ENCODE assay signal across 1 cellular context in the genomic region with DNA sequence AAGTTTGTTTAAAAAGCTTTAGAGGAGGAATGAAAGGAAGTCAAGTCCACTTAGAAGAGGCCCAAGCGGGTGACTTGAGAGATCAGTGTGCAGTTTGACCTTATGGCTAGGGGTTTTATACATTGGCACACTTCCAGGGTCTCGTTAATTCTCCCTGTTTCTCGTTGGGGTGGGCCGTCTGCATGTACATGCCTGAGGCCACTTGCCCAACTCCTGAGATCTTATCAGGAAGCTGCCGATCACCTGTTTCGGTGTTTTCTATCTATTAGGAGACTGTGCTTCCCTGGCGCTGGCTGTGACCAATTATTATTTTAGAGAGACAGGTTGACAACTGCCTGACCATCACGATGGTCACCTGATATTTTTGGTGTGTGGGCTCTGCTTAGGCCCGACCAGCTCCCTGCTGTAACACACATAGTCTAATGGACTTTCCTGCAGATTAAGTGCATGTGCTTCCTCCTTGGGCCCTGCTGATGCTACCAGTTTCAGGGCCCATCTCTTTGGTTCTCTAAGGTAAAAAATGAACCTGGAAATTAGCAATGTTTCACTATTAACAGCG.
TF ChIP-seq lines count a peak whose summit lies in the region.

No MANE protein-coding gene starts in this region.

TF ChIP-seq in GM12878, 131 proteins besides CTCF, POLR2A, EP300 and RAD21 (continues in another document):
- TF ChIP-seq, protein P1, sequence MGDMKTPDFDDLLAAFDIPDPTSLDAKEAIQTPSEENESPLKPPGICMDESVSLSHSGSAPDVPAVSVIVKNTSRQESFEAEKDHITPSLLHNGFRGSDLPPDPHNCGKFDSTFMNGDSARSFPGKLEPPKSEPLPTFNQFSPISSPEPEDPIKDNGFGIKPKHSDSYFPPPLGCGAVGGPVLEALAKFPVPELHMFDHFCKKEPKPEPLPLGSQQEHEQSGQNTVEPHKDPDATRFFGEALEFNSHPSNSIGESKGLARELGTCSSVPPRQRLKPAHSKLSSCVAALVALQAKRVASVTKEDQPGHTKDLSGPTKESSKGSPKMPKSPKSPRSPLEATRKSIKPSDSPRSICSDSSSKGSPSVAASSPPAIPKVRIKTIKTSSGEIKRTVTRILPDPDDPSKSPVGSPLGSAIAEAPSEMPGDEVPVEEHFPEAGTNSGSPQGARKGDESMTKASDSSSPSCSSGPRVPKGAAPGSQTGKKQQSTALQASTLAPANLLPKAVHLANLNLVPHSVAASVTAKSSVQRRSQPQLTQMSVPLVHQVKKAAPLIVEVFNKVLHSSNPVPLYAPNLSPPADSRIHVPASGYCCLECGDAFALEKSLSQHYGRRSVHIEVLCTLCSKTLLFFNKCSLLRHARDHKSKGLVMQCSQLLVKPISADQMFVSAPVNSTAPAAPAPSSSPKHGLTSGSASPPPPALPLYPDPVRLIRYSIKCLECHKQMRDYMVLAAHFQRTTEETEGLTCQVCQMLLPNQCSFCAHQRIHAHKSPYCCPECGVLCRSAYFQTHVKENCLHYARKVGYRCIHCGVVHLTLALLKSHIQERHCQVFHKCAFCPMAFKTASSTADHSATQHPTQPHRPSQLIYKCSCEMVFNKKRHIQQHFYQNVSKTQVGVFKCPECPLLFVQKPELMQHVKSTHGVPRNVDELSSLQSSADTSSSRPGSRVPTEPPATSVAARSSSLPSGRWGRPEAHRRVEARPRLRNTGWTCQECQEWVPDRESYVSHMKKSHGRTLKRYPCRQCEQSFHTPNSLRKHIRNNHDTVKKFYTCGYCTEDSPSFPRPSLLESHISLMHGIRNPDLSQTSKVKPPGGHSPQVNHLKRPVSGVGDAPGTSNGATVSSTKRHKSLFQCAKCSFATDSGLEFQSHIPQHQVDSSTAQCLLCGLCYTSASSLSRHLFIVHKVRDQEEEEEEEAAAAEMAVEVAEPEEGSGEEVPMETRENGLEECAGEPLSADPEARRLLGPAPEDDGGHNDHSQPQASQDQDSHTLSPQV (IDR thresholded peaks at IDR 0.05): no peak
- TF ChIP-seq POLR2AphosphoS2 (IDR thresholded peaks at IDR 0.05; ENCODE audit: low read depth, low read length) (no peak), TARDBP (IDR thresholded peaks at IDR 0.05; ENCODE audit: borderline replicate concordance) (no peak), CBX5 (IDR thresholded peaks at IDR 0.05; ENCODE audit: low read depth) (no peak), JUNB (IDR thresholded peaks at IDR 0.05) (no peak), NR2C1 (IDR thresholded peaks at IDR 0.05) (no peak), NFXL1 (IDR thresholded peaks at IDR 0.05; ENCODE audit: borderline replicate concordance) (no peak), LARP7 (IDR thresholded peaks at IDR 0.05) (peak; percentile 20; the same call in 1 of the 2 replicates), BHLHE40 (IDR thresholded peaks at IDR 0.05; ENCODE audit: borderline replicate concordance in 1 of 2, low read depth in 2 of 2, low read length in 1 of 2) (no peak), TCF3 (IDR thresholded peaks at IDR 0.05; ENCODE audit: borderline replicate concordance, insufficient read depth, low read depth, low read length) (no peak), POU2F2 (IDR thresholded peaks at IDR 0.05; ENCODE audit: borderline replicate concordance, low read depth, low read length) (no peak; the same call in 2 of the 3 replicates), MEF2A (IDR thresholded peaks at IDR 0.05; ENCODE audit: insufficient read depth, low read depth, low read length) (no peak), NFYA (IDR thresholded peaks at IDR 0.05; ENCODE audit: borderline replicate concordance, low read depth, low read length) (no peak), RUNX3 (IDR thresholded peaks at IDR 0.05; ENCODE audit: low read length) (no peak), NBN (IDR thresholded peaks at IDR 0.05) (no peak), SMARCA5 (IDR thresholded peaks at IDR 0.05) (peak; percentile 72; the same call in 1 of the 2 replicates), SREBF1 (IDR thresholded peaks at IDR 0.05; ENCODE audit: low read length) (no peak), SREBF2 (IDR thresholded peaks at IDR 0.05; ENCODE audit: low read length) (no peak), GABPA (IDR thresholded peaks at IDR 0.05; ENCODE audit: low read depth) (no peak), CHD2 (IDR thresholded peaks at IDR 0.05; ENCODE audit: borderline replicate concordance, low read depth, low read length) (no peak), BACH1 (IDR thresholded peaks at IDR 0.05; ENCODE audit: borderline replicate concordance) (no peak), NR2F1 (conservative IDR thresholded peaks at IDR 0.05) (peak; percentile 77), HDAC6 (IDR thresholded peaks at IDR 0.05; ENCODE audit: unreplicated experiment) (no peak), DPF2 (IDR thresholded peaks at IDR 0.05) (no peak), SMC3 (IDR thresholded peaks at IDR 0.05; ENCODE audit: borderline replicate concordance, low read length) (no peak; the same call in 1 of the 2 replicates), BRCA1 (IDR thresholded peaks at IDR 0.05; ENCODE audit: low read depth, low read length) (no peak), GATAD2B (conservative IDR thresholded peaks at IDR 0.05; ENCODE audit: low read depth) (peak; percentile 18; the same call in 1 of the 2 replicates), CBFB (IDR thresholded peaks at IDR 0.05; ENCODE audit: low read depth) (no peak), ZBED1 (IDR thresholded peaks at IDR 0.05; ENCODE audit: borderline replicate concordance) (no peak), IKZF1 (conservative IDR thresholded peaks at IDR 0.05) (no peak), CREM (IDR thresholded peaks at IDR 0.05; ENCODE audit: low read depth) (no peak), HCFC1 (IDR thresholded peaks at IDR 0.05; ENCODE audit: low read length) (no peak)
- TF ChIP-seq, protein P2, sequence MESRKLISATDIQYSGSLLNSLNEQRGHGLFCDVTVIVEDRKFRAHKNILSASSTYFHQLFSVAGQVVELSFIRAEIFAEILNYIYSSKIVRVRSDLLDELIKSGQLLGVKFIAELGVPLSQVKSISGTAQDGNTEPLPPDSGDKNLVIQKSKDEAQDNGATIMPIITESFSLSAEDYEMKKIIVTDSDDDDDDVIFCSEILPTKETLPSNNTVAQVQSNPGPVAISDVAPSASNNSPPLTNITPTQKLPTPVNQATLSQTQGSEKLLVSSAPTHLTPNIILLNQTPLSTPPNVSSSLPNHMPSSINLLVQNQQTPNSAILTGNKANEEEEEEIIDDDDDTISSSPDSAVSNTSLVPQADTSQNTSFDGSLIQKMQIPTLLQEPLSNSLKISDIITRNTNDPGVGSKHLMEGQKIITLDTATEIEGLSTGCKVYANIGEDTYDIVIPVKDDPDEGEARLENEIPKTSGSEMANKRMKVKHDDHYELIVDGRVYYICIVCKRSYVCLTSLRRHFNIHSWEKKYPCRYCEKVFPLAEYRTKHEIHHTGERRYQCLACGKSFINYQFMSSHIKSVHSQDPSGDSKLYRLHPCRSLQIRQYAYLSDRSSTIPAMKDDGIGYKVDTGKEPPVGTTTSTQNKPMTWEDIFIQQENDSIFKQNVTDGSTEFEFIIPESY (IDR thresholded peaks at IDR 0.05): no peak
- TF ChIP-seq, protein P3, sequence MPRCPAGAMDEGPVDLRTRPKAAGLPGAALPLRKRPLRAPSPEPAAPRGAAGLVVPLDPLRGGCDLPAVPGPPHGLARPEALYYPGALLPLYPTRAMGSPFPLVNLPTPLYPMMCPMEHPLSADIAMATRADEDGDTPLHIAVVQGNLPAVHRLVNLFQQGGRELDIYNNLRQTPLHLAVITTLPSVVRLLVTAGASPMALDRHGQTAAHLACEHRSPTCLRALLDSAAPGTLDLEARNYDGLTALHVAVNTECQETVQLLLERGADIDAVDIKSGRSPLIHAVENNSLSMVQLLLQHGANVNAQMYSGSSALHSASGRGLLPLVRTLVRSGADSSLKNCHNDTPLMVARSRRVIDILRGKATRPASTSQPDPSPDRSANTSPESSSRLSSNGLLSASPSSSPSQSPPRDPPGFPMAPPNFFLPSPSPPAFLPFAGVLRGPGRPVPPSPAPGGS (IDR thresholded peaks at IDR 0.05; ENCODE audit: borderline replicate concordance, insufficient read depth, low read depth, low read length, poor library complexity, severe bottlenecking): no peak
- TF ChIP-seq, protein P4, sequence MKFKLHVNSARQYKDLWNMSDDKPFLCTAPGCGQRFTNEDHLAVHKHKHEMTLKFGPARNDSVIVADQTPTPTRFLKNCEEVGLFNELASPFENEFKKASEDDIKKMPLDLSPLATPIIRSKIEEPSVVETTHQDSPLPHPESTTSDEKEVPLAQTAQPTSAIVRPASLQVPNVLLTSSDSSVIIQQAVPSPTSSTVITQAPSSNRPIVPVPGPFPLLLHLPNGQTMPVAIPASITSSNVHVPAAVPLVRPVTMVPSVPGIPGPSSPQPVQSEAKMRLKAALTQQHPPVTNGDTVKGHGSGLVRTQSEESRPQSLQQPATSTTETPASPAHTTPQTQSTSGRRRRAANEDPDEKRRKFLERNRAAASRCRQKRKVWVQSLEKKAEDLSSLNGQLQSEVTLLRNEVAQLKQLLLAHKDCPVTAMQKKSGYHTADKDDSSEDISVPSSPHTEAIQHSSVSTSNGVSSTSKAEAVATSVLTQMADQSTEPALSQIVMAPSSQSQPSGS (IDR thresholded peaks at IDR 0.05; ENCODE audit: low read length): no peak
- TF ChIP-seq, protein P5, sequence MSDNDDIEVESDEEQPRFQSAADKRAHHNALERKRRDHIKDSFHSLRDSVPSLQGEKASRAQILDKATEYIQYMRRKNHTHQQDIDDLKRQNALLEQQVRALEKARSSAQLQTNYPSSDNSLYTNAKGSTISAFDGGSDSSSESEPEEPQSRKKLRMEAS (IDR thresholded peaks at IDR 0.05; ENCODE audit: low read depth, low read length): no peak
- TF ChIP-seq, protein P6, sequence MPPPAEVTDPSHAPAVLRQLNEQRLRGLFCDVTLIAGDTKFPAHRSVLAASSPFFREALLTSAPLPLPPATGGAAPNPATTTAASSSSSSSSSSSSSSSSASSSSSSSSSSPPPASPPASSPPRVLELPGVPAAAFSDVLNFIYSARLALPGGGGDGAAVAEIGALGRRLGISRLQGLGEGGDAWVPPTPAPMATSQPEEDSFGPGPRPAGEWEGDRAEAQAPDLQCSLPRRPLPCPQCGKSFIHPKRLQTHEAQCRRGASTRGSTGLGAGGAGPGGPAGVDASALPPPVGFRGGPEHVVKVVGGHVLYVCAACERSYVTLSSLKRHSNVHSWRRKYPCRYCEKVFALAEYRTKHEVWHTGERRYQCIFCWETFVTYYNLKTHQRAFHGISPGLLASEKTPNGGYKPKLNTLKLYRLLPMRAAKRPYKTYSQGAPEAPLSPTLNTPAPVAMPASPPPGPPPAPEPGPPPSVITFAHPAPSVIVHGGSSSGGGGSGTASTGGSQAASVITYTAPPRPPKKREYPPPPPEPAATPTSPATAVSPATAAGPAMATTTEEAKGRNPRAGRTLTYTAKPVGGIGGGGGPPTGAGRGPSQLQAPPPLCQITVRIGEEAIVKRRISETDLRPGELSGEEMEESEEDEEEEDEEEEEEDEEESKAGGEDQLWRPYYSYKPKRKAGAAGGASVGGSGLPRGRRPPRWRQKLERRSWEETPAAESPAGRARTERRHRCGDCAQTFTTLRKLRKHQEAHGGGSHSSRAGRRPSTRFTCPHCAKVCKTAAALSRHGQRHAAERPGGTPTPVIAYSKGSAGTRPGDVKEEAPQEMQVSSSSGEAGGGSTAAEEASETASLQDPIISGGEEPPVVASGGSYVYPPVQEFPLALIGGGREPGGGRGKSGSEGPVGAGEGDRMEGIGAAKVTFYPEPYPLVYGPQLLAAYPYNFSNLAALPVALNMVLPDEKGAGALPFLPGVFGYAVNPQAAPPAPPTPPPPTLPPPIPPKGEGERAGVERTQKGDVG (CRISPR knock-in tag; IDR thresholded peaks at IDR 0.05): peak; percentile 43; the same call in 1 of the 2 replicates
- TF ChIP-seq, protein P7, sequence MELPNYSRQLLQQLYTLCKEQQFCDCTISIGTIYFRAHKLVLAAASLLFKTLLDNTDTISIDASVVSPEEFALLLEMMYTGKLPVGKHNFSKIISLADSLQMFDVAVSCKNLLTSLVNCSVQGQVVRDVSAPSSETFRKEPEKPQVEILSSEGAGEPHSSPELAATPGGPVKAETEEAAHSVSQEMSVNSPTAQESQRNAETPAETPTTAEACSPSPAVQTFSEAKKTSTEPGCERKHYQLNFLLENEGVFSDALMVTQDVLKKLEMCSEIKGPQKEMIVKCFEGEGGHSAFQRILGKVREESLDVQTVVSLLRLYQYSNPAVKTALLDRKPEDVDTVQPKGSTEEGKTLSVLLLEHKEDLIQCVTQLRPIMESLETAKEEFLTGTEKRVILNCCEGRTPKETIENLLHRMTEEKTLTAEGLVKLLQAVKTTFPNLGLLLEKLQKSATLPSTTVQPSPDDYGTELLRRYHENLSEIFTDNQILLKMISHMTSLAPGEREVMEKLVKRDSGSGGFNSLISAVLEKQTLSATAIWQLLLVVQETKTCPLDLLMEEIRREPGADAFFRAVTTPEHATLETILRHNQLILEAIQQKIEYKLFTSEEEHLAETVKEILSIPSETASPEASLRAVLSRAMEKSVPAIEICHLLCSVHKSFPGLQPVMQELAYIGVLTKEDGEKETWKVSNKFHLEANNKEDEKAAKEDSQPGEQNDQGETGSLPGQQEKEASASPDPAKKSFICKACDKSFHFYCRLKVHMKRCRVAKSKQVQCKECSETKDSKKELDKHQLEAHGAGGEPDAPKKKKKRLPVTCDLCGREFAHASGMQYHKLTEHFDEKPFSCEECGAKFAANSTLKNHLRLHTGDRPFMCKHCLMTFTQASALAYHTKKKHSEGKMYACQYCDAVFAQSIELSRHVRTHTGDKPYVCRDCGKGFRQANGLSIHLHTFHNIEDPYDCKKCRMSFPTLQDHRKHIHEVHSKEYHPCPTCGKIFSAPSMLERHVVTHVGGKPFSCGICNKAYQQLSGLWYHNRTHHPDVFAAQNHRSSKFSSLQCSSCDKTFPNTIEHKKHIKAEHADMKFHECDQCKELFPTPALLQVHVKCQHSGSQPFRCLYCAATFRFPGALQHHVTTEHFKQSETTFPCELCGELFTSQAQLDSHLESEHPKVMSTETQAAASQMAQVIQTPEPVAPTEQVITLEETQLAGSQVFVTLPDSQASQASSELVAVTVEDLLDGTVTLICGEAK (IDR thresholded peaks at IDR 0.05; ENCODE audit: borderline replicate concordance): 0 out of 2 replicates have a peak, but pooled peaks have one; percentile 19
- TF ChIP-seq, protein P8, sequence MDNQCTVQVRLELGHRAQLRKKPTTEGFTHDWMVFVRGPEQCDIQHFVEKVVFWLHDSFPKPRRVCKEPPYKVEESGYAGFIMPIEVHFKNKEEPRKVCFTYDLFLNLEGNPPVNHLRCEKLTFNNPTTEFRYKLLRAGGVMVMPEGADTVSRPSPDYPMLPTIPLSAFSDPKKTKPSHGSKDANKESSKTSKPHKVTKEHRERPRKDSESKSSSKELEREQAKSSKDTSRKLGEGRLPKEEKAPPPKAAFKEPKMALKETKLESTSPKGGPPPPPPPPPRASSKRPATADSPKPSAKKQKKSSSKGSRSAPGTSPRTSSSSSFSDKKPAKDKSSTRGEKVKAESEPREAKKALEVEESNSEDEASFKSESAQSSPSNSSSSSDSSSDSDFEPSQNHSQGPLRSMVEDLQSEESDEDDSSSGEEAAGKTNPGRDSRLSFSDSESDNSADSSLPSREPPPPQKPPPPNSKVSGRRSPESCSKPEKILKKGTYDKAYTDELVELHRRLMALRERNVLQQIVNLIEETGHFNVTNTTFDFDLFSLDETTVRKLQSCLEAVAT (IDR thresholded peaks at IDR 0.05): peak; percentile 87; the same call in 1 of the 2 replicates
- TF ChIP-seq, protein P9, sequence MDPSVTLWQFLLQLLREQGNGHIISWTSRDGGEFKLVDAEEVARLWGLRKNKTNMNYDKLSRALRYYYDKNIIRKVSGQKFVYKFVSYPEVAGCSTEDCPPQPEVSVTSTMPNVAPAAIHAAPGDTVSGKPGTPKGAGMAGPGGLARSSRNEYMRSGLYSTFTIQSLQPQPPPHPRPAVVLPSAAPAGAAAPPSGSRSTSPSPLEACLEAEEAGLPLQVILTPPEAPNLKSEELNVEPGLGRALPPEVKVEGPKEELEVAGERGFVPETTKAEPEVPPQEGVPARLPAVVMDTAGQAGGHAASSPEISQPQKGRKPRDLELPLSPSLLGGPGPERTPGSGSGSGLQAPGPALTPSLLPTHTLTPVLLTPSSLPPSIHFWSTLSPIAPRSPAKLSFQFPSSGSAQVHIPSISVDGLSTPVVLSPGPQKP (IDR thresholded peaks at IDR 0.05; ENCODE audit: low read depth, low read length): no peak
